In the genomic region with DNA sequence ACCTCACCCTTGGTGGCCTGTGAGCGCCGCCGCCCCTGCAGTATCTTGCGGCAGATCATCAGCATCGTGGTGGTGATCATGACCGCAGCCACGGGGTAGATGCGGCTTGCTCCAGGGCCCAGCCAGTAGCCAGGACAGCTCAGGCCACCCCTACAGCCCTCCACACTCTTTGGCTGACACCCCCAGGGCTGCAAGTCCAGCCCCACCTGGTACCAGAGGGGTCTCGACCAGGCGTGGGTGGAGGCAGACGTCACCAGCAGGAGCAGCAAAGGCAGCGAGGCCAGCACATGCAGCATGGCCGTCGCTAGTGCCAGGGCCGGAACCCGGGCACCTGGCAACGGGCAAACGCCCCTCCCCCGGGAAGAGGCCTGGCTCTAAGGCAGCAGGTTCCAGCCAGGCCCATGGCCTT, we compare ENCODE assay signal across 24 cellular contexts. TPM values are rescaled to one million over a fixed set of nuclear protein-coding genes. Genes with fewer than 3 reads are reported as not detected.
DNase-seq lines count a peak whose midpoint lies in the region; ATAC-seq and TF ChIP-seq lines count a peak whose summit lies in the region.
"Had no signal": no experiment of that assay in that cellular context is flagged by ENCODE, and none has a peak within 500 bp of the region (broad histone marks: within the 10 kb centered on the region; RNA-seq: fewer than 3 reads in every experiment).

A gene with protein sequence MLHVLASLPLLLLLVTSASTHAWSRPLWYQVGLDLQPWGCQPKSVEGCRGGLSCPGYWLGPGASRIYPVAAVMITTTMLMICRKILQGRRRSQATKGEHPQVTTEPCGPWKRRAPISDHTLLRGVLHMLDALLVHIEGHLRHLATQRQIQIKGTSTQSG (minus strand): TSS at position 309 of the 409 bp plus-strand sequence. CDS start 13 bp downstream, at position 296.

- H3K79me1 ChIP-seq in mesenchymal stem cell (replicated peaks; ENCODE audit: low read length, poor library complexity, severe bottlenecking), result no peaks in the 10 kb centered on the region

- H4K91ac ChIP-seq in mesenchymal stem cell (ENCODE audit: low read length), result peak within 1 kb of the TSS; percentile 65

- no peak within 1 kb of the TSS for H3K18ac ChIP-seq in mesenchymal stem cell (ENCODE audit: low read depth in 1 of 2, low read length in 2 of 2)

- no peak within 1 kb of the TSS for H3K4me3 ChIP-seq in mesenchymal stem cell (ENCODE audit: insufficient read depth in 1 of 2, low read depth in 1 of 2, low read length in 2 of 2)
- H3K4me3 ChIP-seq in thoracic aorta, result no peak within 1 kb of the TSS
- H3K4me3 ChIP-seq: GM23248, HAP-1 had no signal

- H3K27me3 Mint-ChIP-seq in T-helper 2 cell treated with Interferon-gamma antibody and Interleukin-4, amounts not matched to agents 5 μg/mL and 100 μg/mL, for 36 hours (ENCODE audit: low read depth), result no peaks in the 10 kb centered on the region
- H3K27me3 Mint-ChIP-seq: CD4-positive, CD25-positive, alpha-beta regulatory T cell had no signal

- H3K36me3 ChIP-seq in mesenchymal stem cell (ENCODE audit: control insufficient read depth in 1 of 2, insufficient read depth in 2 of 2, low read depth in 1 of 2, low read length in 2 of 2), result peaks cover 14 to 49% of the 10 kb centered on the region in 2 experiments
- peaks cover 16% of the 10 kb centered on the region for H3K36me3 ChIP-seq in thoracic aorta

- H2AK5ac ChIP-seq in mesenchymal stem cell (ENCODE audit: low read length, severe bottlenecking), result no peak within 1 kb of the TSS

- H3K27ac ChIP-seq in VCaP (peak within 1 kb of the TSS; percentile 95), mesenchymal stem cell (ENCODE audit: low read length, poor library complexity, severe bottlenecking) (no peak within 1 kb of the TSS), thoracic aorta (peak within 1 kb of the TSS; percentile 94)
- H3K27ac ChIP-seq: GM23248 had no signal

- no peaks in the 10 kb centered on the region for H3K27me3 ChIP-seq in mesenchymal stem cell (ENCODE audit: control insufficient read depth in 1 of 2, insufficient read depth in 1 of 2, low read length in 2 of 2)
- no peaks in the 10 kb centered on the region for H3K27me3 ChIP-seq in thoracic aorta (replicated peaks; ENCODE audit: insufficient read depth)

- no peak within 1 kb of the TSS for H2BK15ac ChIP-seq in mesenchymal stem cell (ENCODE audit: low read depth, poor library complexity, severe bottlenecking)

- peaks cover 11% of the 10 kb centered on the region for H3K4me1 Mint-ChIP-seq in T-helper 2 cell treated with Interferon-gamma antibody and Interleukin-4, amounts not matched to agents 5 μg/mL and 100 μg/mL, for 36 hours (ENCODE audit: low read depth)

- no peak within 1 kb of the TSS for H3K9ac ChIP-seq in mesenchymal stem cell (ENCODE audit: low read length)
- H3K9ac ChIP-seq: GM23248 had no signal

- H4K8ac ChIP-seq in mesenchymal stem cell (ENCODE audit: low read length), result peak within 1 kb of the TSS; percentile 47

- H3K4me1 ChIP-seq in mesenchymal stem cell (ENCODE audit: control insufficient read depth, insufficient read depth, low read depth, low read length) (peaks cover 3% of the 10 kb centered on the region), thoracic aorta (ENCODE audit: control insufficient read depth in 1 of 2, low read depth in 2 of 2) (peaks cover 15 to 30% of the 10 kb centered on the region in 2 donors)
- H3K4me1 ChIP-seq: HAP-1 had no signal

- peaks cover 14% of the 10 kb centered on the region for H3K9me3 Mint-ChIP-seq in T-helper 2 cell treated with Interferon-gamma antibody and Interleukin-4, amounts not matched to agents 5 μg/mL and 100 μg/mL, for 36 hours

- ATAC-seq in thoracic aorta (ENCODE audit: insufficient number of reproducible peaks, low FRiP score, low read depth), result no peak
- ATAC-seq in GM19328 (IDR thresholded peaks at IDR 0.05; ENCODE audit: unreplicated experiment), result no peak
- no peak for ATAC-seq in HG03175 (IDR thresholded peaks at IDR 0.05; ENCODE audit: unreplicated experiment)
- ATAC-seq: PC-3 had no signal

- no peak for DNase-seq in T-helper 2 cell treated with Interferon-gamma antibody and Interleukin-4, amounts not matched to agents 5 μg/mL and 100 μg/mL, for 36 hours (ENCODE audit: low spot score)
- no peak for DNase-seq in T-helper 2 cell
- no peak for DNase-seq in mesenchymal stem cell
- no peak for DNase-seq in thoracic aorta (ENCODE audit: low spot score)
- no peak for DNase-seq in NCI-H345 (lab: John Stamatoyannopoulos, UW)
- DNase-seq: 8988T; CD4-positive, CD25-positive, alpha-beta regulatory T cell; COR-L47; DMS 273 treated with DMSO at 0.1 percent for 48 hours; DND-41; GM23248; KG1; MV-4-11; NCI-H1417 treated with DMSO at 0.1 percent for 48 hours; NCI-H187 treated with DMSO at 0.1 percent for 48 hours; NCI-H2227 treated with DMSO at 0.1 percent for 48 hours; NCI-H524; PC-3; RPMI8226 had no signal

- no peak within 1 kb of the TSS for H2BK5ac ChIP-seq in mesenchymal stem cell (ENCODE audit: low read depth, low read length, poor library complexity, severe bottlenecking)

- H3K27ac Mint-ChIP-seq in T-helper 2 cell treated with Interferon-gamma antibody and Interleukin-4, amounts not matched to agents 5 μg/mL and 100 μg/mL, for 36 hours, result peak within 1 kb of the TSS; percentile 52

- no peak within 1 kb of the TSS for H2AFZ ChIP-seq in mesenchymal stem cell (ENCODE audit: low read depth, low read length)
- H2AFZ ChIP-seq: GM23248 had no signal

- peaks cover 33% of the 10 kb centered on the region for H3K36me3 Mint-ChIP-seq in T-helper 2 cell treated with Interferon-gamma antibody and Interleukin-4, amounts not matched to agents 5 μg/mL and 100 μg/mL, for 36 hours (ENCODE audit: low read depth)

- TF ChIP-seq CTCF in VCaP (conservative IDR thresholded peaks at IDR 0.05) (no peak), thoracic aorta (IDR thresholded peaks at IDR 0.05) (no peak)

- no peak within 1 kb of the TSS for H2BK12ac ChIP-seq in mesenchymal stem cell (ENCODE audit: low read length in 2 of 2)

- no peak within 1 kb of the TSS for H2BK120ac ChIP-seq in mesenchymal stem cell (ENCODE audit: low read depth, low read length)

- no peak within 1 kb of the TSS for H3K14ac ChIP-seq in mesenchymal stem cell (ENCODE audit: low read length in 2 of 2)

- H3K4me3 Mint-ChIP-seq in T-helper 2 cell treated with Interferon-gamma antibody and Interleukin-4, amounts not matched to agents 5 μg/mL and 100 μg/mL, for 36 hours, result no peak within 1 kb of the TSS

- H3K9me3 ChIP-seq in mesenchymal stem cell (ENCODE audit: control insufficient read depth, low read length) (peaks cover 22% of the 10 kb centered on the region), thoracic aorta (peaks cover 14% of the 10 kb centered on the region)

- no peak within 1 kb of the TSS for H3K4me2 ChIP-seq in mesenchymal stem cell (ENCODE audit: low read length, poor library complexity, severe bottlenecking)

- no peak within 1 kb of the TSS for H3K23ac ChIP-seq in mesenchymal stem cell (ENCODE audit: low read length in 2 of 2)

- H3K4ac ChIP-seq in mesenchymal stem cell (ENCODE audit: low read depth in 1 of 2, low read length in 2 of 2), result no peak within 1 kb of the TSS

- 93% methylated on average over 19 of the region's 19 CpGs for WGBS in mesenchymal stem cell

RNA-seq across cellular contexts. Expression of the gene that starts here (rescaled TPM):
- polyA plus RNA-seq in mesenchymal stem cell (2013, experiment 1 of 2), result 0.23 TPM
- 0.29 TPM for polyA plus RNA-seq in mesenchymal stem cell (2013, experiment 2 of 2)
- 1 to 10 TPM in 1 of 2 donors, not detected in 1; 8.0 TPM for total RNA-seq in thoracic aorta
- total RNA-seq: CD4-positive, CD25-positive, alpha-beta regulatory T cell; GM23248; PC-3 had no signal
- polyA plus RNA-seq: AG04450; CD4-positive, CD25-positive, alpha-beta regulatory T cell; GM23248 had no signal
